8 cellular contexts compared by ENCODE assay signal in the genomic region with DNA sequence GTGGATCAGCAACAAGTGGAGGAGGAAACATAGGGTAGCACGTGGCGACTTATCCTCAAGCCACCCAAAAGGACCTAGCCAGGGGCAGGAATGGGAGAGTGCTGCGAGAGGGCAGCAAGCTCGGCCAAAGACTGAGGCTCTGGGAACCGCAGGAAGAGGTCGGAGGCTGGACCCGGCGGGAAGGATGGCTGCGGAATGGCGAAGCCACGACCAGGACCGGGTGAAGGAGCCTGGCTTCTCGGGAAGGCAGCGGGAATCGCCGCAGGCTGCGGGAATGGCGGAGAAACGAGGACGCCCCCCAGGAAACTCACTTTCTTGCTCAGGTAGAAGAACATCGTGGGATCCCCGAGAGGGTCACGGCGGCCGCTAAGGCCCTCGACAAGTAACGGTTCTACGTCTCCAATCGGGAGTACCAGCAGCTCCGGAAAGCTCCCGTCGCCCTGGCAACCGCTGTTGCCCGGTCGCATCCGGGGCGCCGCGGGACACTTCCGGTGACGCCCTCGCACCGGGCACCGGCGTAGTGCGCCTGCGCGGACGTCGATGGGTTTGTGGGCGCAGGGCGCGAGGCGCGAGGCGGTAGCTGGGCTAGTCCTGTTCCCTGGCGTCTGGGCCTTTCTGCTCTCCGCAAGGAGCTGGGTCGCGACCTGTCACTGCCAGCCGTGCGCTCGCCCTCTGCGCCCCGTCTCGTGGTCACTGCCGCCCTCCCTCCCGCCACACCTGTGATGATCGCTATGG. TPM values are rescaled to one million over a fixed set of nuclear protein-coding genes. Genes with fewer than 3 reads are reported as not detected.
DNase-seq lines count a peak whose midpoint lies in the region; ATAC-seq and TF ChIP-seq lines count a peak whose summit lies in the region.

A gene (minus strand): TSS at position 425 of the 735 bp plus-strand sequence. CDS start 90 bp downstream, at position 335.

- H3K4me1 ChIP-seq in mesodermal cell (ENCODE audit: control insufficient read depth, insufficient read depth, low read length, poor library complexity, severe bottlenecking) = peaks cover 8% of the 10 kb centered on the region

- H3K36me3 ChIP-seq in mesodermal cell (ENCODE audit: control insufficient read depth, insufficient read depth, low read length) = peaks cover 13% of the 10 kb centered on the region

- peaks cover 3% of the 10 kb centered on the region for H3K36me3 Mint-ChIP-seq in activated CD8-positive, alpha-beta memory T cell treated with anti-CD3 and anti-CD28 coated beads, Interleukin-2, amount 10 ng/mL, durations not matched to agents 7 days and 5 days
- no peaks in the 10 kb centered on the region for H3K36me3 Mint-ChIP-seq in endothelial cell (ENCODE audit: low read depth, unreplicated experiment)

- H3K27me3 Mint-ChIP-seq in activated CD8-positive, alpha-beta memory T cell treated with anti-CD3 and anti-CD28 coated beads, Interleukin-2, amount 10 ng/mL, durations not matched to agents 7 days and 5 days = peaks cover 21% of the 10 kb centered on the region
- no peaks in the 10 kb centered on the region for H3K27me3 Mint-ChIP-seq in endothelial cell (ENCODE audit: unreplicated experiment)

- no peaks in the 10 kb centered on the region for H3K9me3 ChIP-seq in mesodermal cell (ENCODE audit: control insufficient read depth, low read length)

- peak within 1 kb of the TSS; percentile 54 for H3K27ac ChIP-seq in mesodermal cell (ENCODE audit: low read depth, low read length, severe bottlenecking)

- DNase-seq in COR-L47 (lab: John Stamatoyannopoulos, UW) (peak; percentile 89), HS-5 (ENCODE audit: low read depth) (peak; percentile 53), endothelial cell (ENCODE audit: low spot score) (peak; percentile 80)
- DNase-seq in NK-92 treated with Interleukin-12 subunit alpha and Interleukin-12 subunit beta, amount 100 ng/mL, for 24 hours (lab: John Stamatoyannopoulos, UW) = peak; percentile 32
- peak; percentile 94 for DNase-seq in activated CD8-positive, alpha-beta memory T cell treated with anti-CD3 and anti-CD28 coated beads, Interleukin-2, amount 10 ng/mL, durations not matched to agents 7 days and 5 days
- DNase-seq in stimulated activated CD8-positive, alpha-beta memory T cell treated with anti-CD3 and anti-CD28 coated beads, Interleukin-15, amount 100 ng/mL, for 24 hours (ENCODE audit: low read depth) = peak; percentile 95

- peak within 1 kb of the TSS; percentile 80 for H3K27ac Mint-ChIP-seq in activated CD8-positive, alpha-beta memory T cell treated with anti-CD3 and anti-CD28 coated beads, Interleukin-2, amount 10 ng/mL, durations not matched to agents 7 days and 5 days
- peak within 1 kb of the TSS; percentile 90 for H3K27ac Mint-ChIP-seq in endothelial cell (ENCODE audit: unreplicated experiment)

- H3K9me3 Mint-ChIP-seq in activated CD8-positive, alpha-beta memory T cell treated with anti-CD3 and anti-CD28 coated beads, Interleukin-2, amount 10 ng/mL, durations not matched to agents 7 days and 5 days (ENCODE audit: low read depth) = no peaks in the 10 kb centered on the region
- H3K9me3 Mint-ChIP-seq in endothelial cell (ENCODE audit: unreplicated experiment) = no peaks in the 10 kb centered on the region

- peak within 1 kb of the TSS; percentile 88 for H3K4me3 Mint-ChIP-seq in activated CD8-positive, alpha-beta memory T cell treated with anti-CD3 and anti-CD28 coated beads, Interleukin-2, amount 10 ng/mL, durations not matched to agents 7 days and 5 days
- peak within 1 kb of the TSS; percentile 96 for H3K4me3 Mint-ChIP-seq in endothelial cell (ENCODE audit: unreplicated experiment)

- CTCF ChIA-PET in activated CD8-positive, alpha-beta memory T cell treated with anti-CD3 and anti-CD28 coated beads, Interleukin-2, amount 10 ng/mL, durations not matched to agents 7 days and 5 days (lab: Charles Lee) = interaction anchor here (0.9 to 1.8 kb wide), 4 partner anchors 10 to 47 kb away, joined by 3 to 6 read pairs (median 4); no protein-coding TSS in a partner anchor

- 0 to 1% methylated on average over 60 to 64 of the region's 69 CpGs for WGBS in mesodermal cell (ENCODE audit: insufficient coverage in 2 of 2), 2 experiments

- peak; percentile 91 for ATAC-seq in GM21360 (IDR thresholded peaks at IDR 0.05; ENCODE audit: unreplicated experiment)
- ATAC-seq in activated CD8-positive, alpha-beta memory T cell treated with anti-CD3 and anti-CD28 coated beads, Interleukin-2, amount 10 ng/mL, durations not matched to agents 7 days and 5 days = peak; percentile 97

- H3K4me1 Mint-ChIP-seq in activated CD8-positive, alpha-beta memory T cell treated with anti-CD3 and anti-CD28 coated beads, Interleukin-2, amount 10 ng/mL, durations not matched to agents 7 days and 5 days = peaks cover 28% of the 10 kb centered on the region
- H3K4me1 Mint-ChIP-seq in endothelial cell (ENCODE audit: unreplicated experiment) = peaks cover 11% of the 10 kb centered on the region

- H3K4me3 ChIP-seq in mesodermal cell (ENCODE audit: extremely low read depth, insufficient read depth, low read length, poor library complexity, severe bottlenecking) = peak within 1 kb of the TSS; percentile 83

- no peak for TF ChIP-seq CTCF in endothelial cell (IDR thresholded peaks at IDR 0.05; ENCODE audit: unreplicated experiment)

RNA-seq across cellular contexts. Expression of the gene that starts here (rescaled TPM):
- total RNA-seq in activated CD8-positive, alpha-beta memory T cell treated with anti-CD3 and anti-CD28 coated beads, Interleukin-2, amount 10 ng/mL, durations not matched to agents 7 days and 5 days = 1 to 10 TPM; 4.2 to 4.5 TPM
- 10.3 TPM for total RNA-seq in endothelial cell (ENCODE audit: unreplicated experiment)
- 7.9 TPM for polyA plus RNA-seq in mesodermal cell (2013, experiment 1 of 2)
- 6.9 TPM for polyA plus RNA-seq in mesodermal cell (2013, experiment 2 of 2)

Comparison
In these comparisons a context has a peak if more than half of its experiments do, and no peak if none do; other contexts are left out.
1. Peak in every context shown above with its lines: DNase-seq, ATAC-seq, H3K4me3 ChIP-seq and H3K27ac ChIP-seq.
2. DNase-seq: peak in every context shown above with its lines; median percentile 95 in stimulated activated CD8-positive, alpha-beta memory T cell treated with anti-CD3 and anti-CD28 coated beads, Interleukin-15, amount 100 ng/mL, for 24 hours; 94 in activated CD8-positive, alpha-beta memory T cell treated with anti-CD3 and anti-CD28 coated beads, Interleukin-2, amount 10 ng/mL, durations not matched to agents 7 days and 5 days; 89 in COR-L47; 80 in endothelial cell; 53 in HS-5; 32 in NK-92 treated with Interleukin-12 subunit alpha and Interleukin-12 subunit beta, amount 100 ng/mL, for 24 hours.